Comparison of ENCODE assay signal across 1 cellular context in the genomic region with DNA sequence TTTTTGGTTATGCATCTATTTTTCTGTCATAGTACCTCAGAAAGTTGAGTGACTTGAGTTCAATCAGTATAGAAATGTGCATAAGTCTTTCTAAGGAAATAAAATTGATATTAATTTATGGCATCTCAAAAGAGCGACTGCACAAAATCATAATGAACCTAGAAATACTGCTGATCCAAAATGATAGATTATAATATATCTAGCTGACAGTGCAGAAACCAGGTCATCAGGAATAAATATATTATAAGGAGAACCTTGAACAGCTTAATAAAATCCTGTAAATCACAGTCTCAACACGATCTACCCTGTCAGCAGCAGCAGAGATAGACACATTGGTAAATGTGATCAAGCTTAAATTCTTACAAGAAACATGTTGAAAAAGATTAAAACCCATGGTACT.
TF ChIP-seq lines count a peak whose summit lies in the region.

No MANE protein-coding gene starts in this region.

TF ChIP-seq in K562, 482 proteins besides CTCF, POLR2A, EP300 and RAD21 (continued from another document):
- TF ChIP-seq CTBP1 (IDR thresholded peaks at IDR 0.05; ENCODE audit: borderline replicate concordance) (no peak), TAL1 (IDR thresholded peaks at IDR 0.05) (no peak), ZFPM2 (CRISPR knock-in tag; IDR thresholded peaks at IDR 0.05) (no peak)
